8 cellular contexts compared by ENCODE assay signal in genomic region chr7:103343332-103343731, GRCh38. TPM values are rescaled to one million over a fixed set of nuclear protein-coding genes. Genes with fewer than 3 reads are reported as not detected.
DNase-seq lines count a peak whose midpoint lies in the region; ATAC-seq lines count a peak whose summit lies in the region.

No MANE protein-coding gene starts in this region.

- no peaks in the 10 kb centered on the region for H3K9me3 ChIP-seq in thymus (ENCODE audit: control insufficient read depth)

- H3K27me3 ChIP-seq in thymus (ENCODE audit: control insufficient read depth, insufficient read depth) = no peaks in the 10 kb centered on the region

- peak overlapping the region; percentile 90 for H3K4me3 Mint-ChIP-seq in activated CD8-positive, alpha-beta memory T cell treated with anti-CD3 and anti-CD28 coated beads, Interleukin-2, amount 10 ng/mL, durations not matched to agents 7 days and 5 days
- H3K4me3 Mint-ChIP-seq in activated naive CD8-positive, alpha-beta T cell treated with anti-CD3 and anti-CD28 coated beads, Interleukin-2, amount 10 ng/mL, durations not matched to agents 7 days and 5 days = peak overlapping the region; percentile 99

- peaks cover 34% of the 10 kb centered on the region for H3K36me3 Mint-ChIP-seq in activated CD8-positive, alpha-beta memory T cell treated with anti-CD3 and anti-CD28 coated beads, Interleukin-2, amount 10 ng/mL, durations not matched to agents 7 days and 5 days
- peaks cover 24% of the 10 kb centered on the region for H3K36me3 Mint-ChIP-seq in activated naive CD8-positive, alpha-beta T cell treated with anti-CD3 and anti-CD28 coated beads, Interleukin-2, amount 10 ng/mL, durations not matched to agents 7 days and 5 days

- no peaks in the 10 kb centered on the region for H3K9me3 Mint-ChIP-seq in activated CD8-positive, alpha-beta memory T cell treated with anti-CD3 and anti-CD28 coated beads, Interleukin-2, amount 10 ng/mL, durations not matched to agents 7 days and 5 days (ENCODE audit: low read depth)
- H3K9me3 Mint-ChIP-seq in activated naive CD8-positive, alpha-beta T cell treated with anti-CD3 and anti-CD28 coated beads, Interleukin-2, amount 10 ng/mL, durations not matched to agents 7 days and 5 days = no peaks in the 10 kb centered on the region

- H3K36me3 ChIP-seq in thymus (ENCODE audit: control insufficient read depth, insufficient read depth) = peaks cover 11% of the 10 kb centered on the region

- H3K27me3 Mint-ChIP-seq in activated CD8-positive, alpha-beta memory T cell treated with anti-CD3 and anti-CD28 coated beads, Interleukin-2, amount 10 ng/mL, durations not matched to agents 7 days and 5 days = no peaks in the 10 kb centered on the region
- H3K27me3 Mint-ChIP-seq in activated naive CD8-positive, alpha-beta T cell treated with anti-CD3 and anti-CD28 coated beads, Interleukin-2, amount 10 ng/mL, durations not matched to agents 7 days and 5 days = no peaks in the 10 kb centered on the region

- peaks cover 6% of the 10 kb centered on the region for H3K4me1 ChIP-seq in thymus (ENCODE audit: control insufficient read depth, insufficient read depth, low read length)

- H3K27ac Mint-ChIP-seq in activated CD8-positive, alpha-beta memory T cell treated with anti-CD3 and anti-CD28 coated beads, Interleukin-2, amount 10 ng/mL, durations not matched to agents 7 days and 5 days = peak overlapping the region; percentile 99
- H3K27ac Mint-ChIP-seq in activated naive CD8-positive, alpha-beta T cell treated with anti-CD3 and anti-CD28 coated beads, Interleukin-2, amount 10 ng/mL, durations not matched to agents 7 days and 5 days = peak overlapping the region; percentile 99

- POLR2A ChIA-PET in activated naive CD8-positive, alpha-beta T cell treated with anti-CD3 and anti-CD28 coated beads, Interleukin-2, amount 10 ng/mL, durations not matched to agents 7 days and 5 days (lab: Charles Lee) = interaction anchor here (0.8 to 1.3 kb wide), 3 partner anchors 12 to 1670 kb away, joined by 3 read pairs; partner anchors contain the start of gene KMT2E

- peaks cover 56% of the 10 kb centered on the region for H3K4me1 Mint-ChIP-seq in activated CD8-positive, alpha-beta memory T cell treated with anti-CD3 and anti-CD28 coated beads, Interleukin-2, amount 10 ng/mL, durations not matched to agents 7 days and 5 days
- peaks cover 43% of the 10 kb centered on the region for H3K4me1 Mint-ChIP-seq in activated naive CD8-positive, alpha-beta T cell treated with anti-CD3 and anti-CD28 coated beads, Interleukin-2, amount 10 ng/mL, durations not matched to agents 7 days and 5 days

- ATAC-seq in activated CD8-positive, alpha-beta memory T cell treated with anti-CD3 and anti-CD28 coated beads, Interleukin-2, amount 10 ng/mL, durations not matched to agents 7 days and 5 days = no peak
- ATAC-seq in activated naive CD8-positive, alpha-beta T cell treated with anti-CD3 and anti-CD28 coated beads, Interleukin-2, amount 10 ng/mL, durations not matched to agents 7 days and 5 days (ENCODE audit: low read depth) = no peak
- ATAC-seq in HG03135 (IDR thresholded peaks at IDR 0.05; ENCODE audit: unreplicated experiment) (no peak), HG03378 (IDR thresholded peaks at IDR 0.05; ENCODE audit: unreplicated experiment) (no peak)

- no peak overlapping the region for H3K27ac ChIP-seq in thymus (ENCODE audit: low read depth)

- DNase-seq in activated CD8-positive, alpha-beta memory T cell treated with anti-CD3 and anti-CD28 coated beads, Interleukin-2, amount 10 ng/mL, durations not matched to agents 7 days and 5 days = no peak
- DNase-seq in activated CD8-positive, alpha-beta memory T cell treated with anti-CD3 and anti-CD28 coated beads, Interleukin-2, amount 50 U/mL, for 4 hours = no peak
- DNase-seq in activated naive CD8-positive, alpha-beta T cell treated with anti-CD3 and anti-CD28 coated beads, Interleukin-2, amount 10 ng/mL, durations not matched to agents 7 days and 5 days = no peak
- peak; percentile 1 for DNase-seq in left kidney (ENCODE audit: low read depth, low spot score)
- no peak for DNase-seq in NCI-H748 (lab: John Stamatoyannopoulos, UW; ENCODE audit: unreplicated experiment)

- peak overlapping the region; percentile 86 for H3K4me3 ChIP-seq in thymus (ENCODE audit: low read length)

- CTCF ChIA-PET in activated CD8-positive, alpha-beta memory T cell treated with anti-CD3 and anti-CD28 coated beads, Interleukin-2, amount 10 ng/mL, durations not matched to agents 7 days and 5 days (lab: Charles Lee) = no interaction called here

RNA-seq across cellular contexts. Expression of gene DNAJC2, which starts 1.2 kb away (rescaled TPM):
- 10 to 100 TPM; 29.8 to 36.8 TPM for total RNA-seq in activated CD8-positive, alpha-beta memory T cell treated with anti-CD3 and anti-CD28 coated beads, Interleukin-2, amount 10 ng/mL, durations not matched to agents 7 days and 5 days
- total RNA-seq in activated naive CD8-positive, alpha-beta T cell treated with anti-CD3 and anti-CD28 coated beads, Interleukin-2, amount 10 ng/mL, durations not matched to agents 7 days and 5 days = 10 to 100 TPM; 26.4 to 27.7 TPM
- polyA plus RNA-seq in thymus = 35.8 TPM

RNA-seq across cellular contexts. Expression of gene PSMC2, which starts 4.1 kb away (rescaled TPM):
- 100 to 1,000 TPM; 138 to 195 TPM for total RNA-seq in activated CD8-positive, alpha-beta memory T cell treated with anti-CD3 and anti-CD28 coated beads, Interleukin-2, amount 10 ng/mL, durations not matched to agents 7 days and 5 days
- 100 to 1,000 TPM in 1 of 2 experiments, 10 to 100 TPM in 1; 99.7 to 102 TPM for total RNA-seq in activated naive CD8-positive, alpha-beta T cell treated with anti-CD3 and anti-CD28 coated beads, Interleukin-2, amount 10 ng/mL, durations not matched to agents 7 days and 5 days
- 117 TPM for polyA plus RNA-seq in thymus

RNA-seq across cellular contexts. Expression of gene PMPCB, which starts 46.1 kb away (rescaled TPM):
- total RNA-seq in activated CD8-positive, alpha-beta memory T cell treated with anti-CD3 and anti-CD28 coated beads, Interleukin-2, amount 10 ng/mL, durations not matched to agents 7 days and 5 days = 10 to 100 TPM; 58.1 to 69.0 TPM
- 10 to 100 TPM; 57.0 to 62.2 TPM for total RNA-seq in activated naive CD8-positive, alpha-beta T cell treated with anti-CD3 and anti-CD28 coated beads, Interleukin-2, amount 10 ng/mL, durations not matched to agents 7 days and 5 days
- polyA plus RNA-seq in thymus = 70.7 TPM
